Comparison of ENCODE assay signal across 1 cellular context in the genomic region with DNA sequence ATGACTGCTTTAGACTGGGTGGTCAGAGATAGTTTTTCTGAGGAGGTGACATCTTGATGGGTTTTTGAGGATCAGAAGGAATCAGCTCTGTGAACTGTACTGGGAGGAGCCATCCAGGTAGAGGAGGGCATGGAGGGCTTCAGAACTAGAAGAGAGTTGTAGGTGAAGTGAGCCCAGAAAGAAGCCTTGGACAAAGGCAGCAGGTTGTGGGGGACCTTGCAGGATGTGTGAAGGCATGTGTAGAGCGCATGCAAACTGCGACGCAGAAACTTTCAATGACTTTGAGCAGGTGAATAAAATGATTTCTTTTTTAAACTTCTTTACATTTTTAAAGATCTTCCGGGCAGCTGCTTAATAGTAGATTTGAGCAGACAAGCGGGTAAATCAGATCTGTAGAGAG.
TF ChIP-seq lines count a peak whose summit lies in the region.

No MANE protein-coding gene starts in this region.

TF ChIP-seq in GM23338, 12 proteins besides CTCF, POLR2A, EP300 and RAD21 (continued from another document):
- TF ChIP-seq, protein P1, sequence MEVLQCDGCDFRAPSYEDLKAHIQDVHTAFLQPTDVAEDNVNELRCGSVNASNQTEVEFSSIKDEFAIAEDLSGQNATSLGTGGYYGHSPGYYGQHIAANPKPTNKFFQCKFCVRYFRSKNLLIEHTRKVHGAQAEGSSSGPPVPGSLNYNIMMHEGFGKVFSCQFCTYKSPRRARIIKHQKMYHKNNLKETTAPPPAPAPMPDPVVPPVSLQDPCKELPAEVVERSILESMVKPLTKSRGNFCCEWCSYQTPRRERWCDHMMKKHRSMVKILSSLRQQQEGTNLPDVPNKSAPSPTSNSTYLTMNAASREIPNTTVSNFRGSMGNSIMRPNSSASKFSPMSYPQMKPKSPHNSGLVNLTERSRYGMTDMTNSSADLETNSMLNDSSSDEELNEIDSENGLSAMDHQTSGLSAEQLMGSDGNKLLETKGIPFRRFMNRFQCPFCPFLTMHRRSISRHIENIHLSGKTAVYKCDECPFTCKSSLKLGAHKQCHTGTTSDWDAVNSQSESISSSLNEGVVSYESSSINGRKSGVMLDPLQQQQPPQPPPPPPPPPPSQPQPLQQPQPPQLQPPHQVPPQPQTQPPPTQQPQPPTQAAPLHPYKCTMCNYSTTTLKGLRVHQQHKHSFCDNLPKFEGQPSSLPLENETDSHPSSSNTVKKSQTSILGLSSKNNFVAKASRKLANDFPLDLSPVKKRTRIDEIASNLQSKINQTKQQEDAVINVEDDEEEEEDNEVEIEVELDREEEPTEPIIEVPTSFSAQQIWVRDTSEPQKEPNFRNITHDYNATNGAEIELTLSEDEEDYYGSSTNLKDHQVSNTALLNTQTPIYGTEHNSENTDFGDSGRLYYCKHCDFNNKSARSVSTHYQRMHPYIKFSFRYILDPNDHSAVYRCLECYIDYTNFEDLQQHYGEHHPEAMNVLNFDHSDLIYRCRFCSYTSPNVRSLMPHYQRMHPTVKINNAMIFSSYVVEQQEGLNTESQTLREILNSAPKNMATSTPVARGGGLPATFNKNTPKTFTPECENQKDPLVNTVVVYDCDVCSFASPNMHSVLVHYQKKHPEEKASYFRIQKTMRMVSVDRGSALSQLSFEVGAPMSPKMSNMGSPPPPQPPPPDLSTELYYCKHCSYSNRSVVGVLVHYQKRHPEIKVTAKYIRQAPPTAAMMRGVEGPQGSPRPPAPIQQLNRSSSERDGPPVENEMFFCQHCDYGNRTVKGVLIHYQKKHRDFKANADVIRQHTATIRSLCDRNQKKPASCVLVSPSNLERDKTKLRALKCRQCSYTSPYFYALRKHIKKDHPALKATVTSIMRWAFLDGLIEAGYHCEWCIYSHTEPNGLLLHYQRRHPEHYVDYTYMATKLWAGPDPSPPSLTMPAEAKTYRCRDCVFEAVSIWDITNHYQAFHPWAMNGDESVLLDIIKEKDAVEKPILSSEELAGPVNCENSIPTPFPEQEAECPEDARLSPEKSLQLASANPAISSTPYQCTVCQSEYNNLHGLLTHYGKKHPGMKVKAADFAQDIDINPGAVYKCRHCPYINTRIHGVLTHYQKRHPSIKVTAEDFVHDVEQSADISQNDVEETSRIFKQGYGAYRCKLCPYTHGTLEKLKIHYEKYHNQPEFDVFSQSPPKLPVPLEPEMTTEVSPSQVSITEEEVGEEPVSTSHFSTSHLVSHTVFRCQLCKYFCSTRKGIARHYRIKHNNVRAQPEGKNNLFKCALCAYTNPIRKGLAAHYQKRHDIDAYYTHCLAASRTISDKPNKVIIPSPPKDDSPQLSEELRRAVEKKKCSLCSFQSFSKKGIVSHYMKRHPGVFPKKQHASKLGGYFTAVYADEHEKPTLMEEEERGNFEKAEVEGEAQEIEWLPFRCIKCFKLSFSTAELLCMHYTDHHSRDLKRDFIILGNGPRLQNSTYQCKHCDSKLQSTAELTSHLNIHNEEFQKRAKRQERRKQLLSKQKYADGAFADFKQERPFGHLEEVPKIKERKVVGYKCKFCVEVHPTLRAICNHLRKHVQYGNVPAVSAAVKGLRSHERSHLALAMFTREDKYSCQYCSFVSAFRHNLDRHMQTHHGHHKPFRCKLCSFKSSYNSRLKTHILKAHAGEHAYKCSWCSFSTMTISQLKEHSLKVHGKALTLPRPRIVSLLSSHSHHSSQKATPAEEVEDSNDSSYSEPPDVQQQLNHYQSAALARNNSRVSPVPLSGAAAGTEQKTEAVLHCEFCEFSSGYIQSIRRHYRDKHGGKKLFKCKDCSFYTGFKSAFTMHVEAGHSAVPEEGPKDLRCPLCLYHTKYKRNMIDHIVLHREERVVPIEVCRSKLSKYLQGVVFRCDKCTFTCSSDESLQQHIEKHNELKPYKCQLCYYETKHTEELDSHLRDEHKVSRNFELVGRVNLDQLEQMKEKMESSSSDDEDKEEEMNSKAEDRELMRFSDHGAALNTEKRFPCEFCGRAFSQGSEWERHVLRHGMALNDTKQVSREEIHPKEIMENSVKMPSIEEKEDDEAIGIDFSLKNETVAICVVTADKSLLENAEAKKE (CRISPR knock-in tag; IDR thresholded peaks at IDR 0.05): no peak
- no peak for TF ChIP-seq STAT1 (IDR thresholded peaks at IDR 0.05; ENCODE audit: unreplicated experiment)
- no peak for TF ChIP-seq JUNB (IDR thresholded peaks at IDR 0.05; ENCODE audit: unreplicated experiment)
- no peak for TF ChIP-seq NANOG (IDR thresholded peaks at IDR 0.05; ENCODE audit: borderline replicate concordance)
- no peak for TF ChIP-seq CREB1 (CRISPR knock-in tag; IDR thresholded peaks at IDR 0.05; ENCODE audit: low read depth)
- TF ChIP-seq ZNF114 (CRISPR knock-in tag; IDR thresholded peaks at IDR 0.05): no peak
- TF ChIP-seq, protein P2, sequence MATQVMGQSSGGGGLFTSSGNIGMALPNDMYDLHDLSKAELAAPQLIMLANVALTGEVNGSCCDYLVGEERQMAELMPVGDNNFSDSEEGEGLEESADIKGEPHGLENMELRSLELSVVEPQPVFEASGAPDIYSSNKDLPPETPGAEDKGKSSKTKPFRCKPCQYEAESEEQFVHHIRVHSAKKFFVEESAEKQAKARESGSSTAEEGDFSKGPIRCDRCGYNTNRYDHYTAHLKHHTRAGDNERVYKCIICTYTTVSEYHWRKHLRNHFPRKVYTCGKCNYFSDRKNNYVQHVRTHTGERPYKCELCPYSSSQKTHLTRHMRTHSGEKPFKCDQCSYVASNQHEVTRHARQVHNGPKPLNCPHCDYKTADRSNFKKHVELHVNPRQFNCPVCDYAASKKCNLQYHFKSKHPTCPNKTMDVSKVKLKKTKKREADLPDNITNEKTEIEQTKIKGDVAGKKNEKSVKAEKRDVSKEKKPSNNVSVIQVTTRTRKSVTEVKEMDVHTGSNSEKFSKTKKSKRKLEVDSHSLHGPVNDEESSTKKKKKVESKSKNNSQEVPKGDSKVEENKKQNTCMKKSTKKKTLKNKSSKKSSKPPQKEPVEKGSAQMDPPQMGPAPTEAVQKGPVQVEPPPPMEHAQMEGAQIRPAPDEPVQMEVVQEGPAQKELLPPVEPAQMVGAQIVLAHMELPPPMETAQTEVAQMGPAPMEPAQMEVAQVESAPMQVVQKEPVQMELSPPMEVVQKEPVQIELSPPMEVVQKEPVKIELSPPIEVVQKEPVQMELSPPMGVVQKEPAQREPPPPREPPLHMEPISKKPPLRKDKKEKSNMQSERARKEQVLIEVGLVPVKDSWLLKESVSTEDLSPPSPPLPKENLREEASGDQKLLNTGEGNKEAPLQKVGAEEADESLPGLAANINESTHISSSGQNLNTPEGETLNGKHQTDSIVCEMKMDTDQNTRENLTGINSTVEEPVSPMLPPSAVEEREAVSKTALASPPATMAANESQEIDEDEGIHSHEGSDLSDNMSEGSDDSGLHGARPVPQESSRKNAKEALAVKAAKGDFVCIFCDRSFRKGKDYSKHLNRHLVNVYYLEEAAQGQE (IDR thresholded peaks at IDR 0.05; ENCODE audit: unreplicated experiment): no peak
- no peak for TF ChIP-seq EZH2 (IDR thresholded peaks at IDR 0.05; ENCODE audit: low read depth, unreplicated experiment)
